Comparison of ENCODE assay signal across 9 cellular contexts in genomic region chr5:150413176-150413901, GRCh38. TPM values are rescaled to one million over a fixed set of nuclear protein-coding genes. Genes with fewer than 3 reads are reported as not detected.
DNase-seq lines count a peak whose midpoint lies in the region; TF ChIP-seq lines count a peak whose summit lies in the region.
"Had no signal": no experiment of that assay in that cellular context is flagged by ENCODE, and none has a peak within 500 bp of the region (broad histone marks: within the 10 kb centered on the region; RNA-seq: fewer than 3 reads in every experiment).

No MANE protein-coding gene starts in this region.

- peak overlapping the region; percentile 94 for H3K4me2 ChIP-seq in OCI-LY7 (ENCODE audit: low read length)

- peaks cover 14% of the 10 kb centered on the region for H4K20me1 ChIP-seq in OCI-LY7 (ENCODE audit: insufficient read depth, low read length)

- intact Hi-C loops in OCI-LY7 (cut with micrococcal nuclease; ENCODE audit: unreplicated experiment), result loop anchor here (5.0 kb wide), 1 partner anchor 739 kb away; no protein-coding TSS in a partner anchor
- intact Hi-C loops in esophagus squamous epithelium (cut with DNase I), result no loop called here

- peaks cover 43% of the 10 kb centered on the region for H3K79me2 ChIP-seq in OCI-LY7 (ENCODE audit: insufficient read depth, low read depth, low read length)

- H3K9ac ChIP-seq in ES-I3 (ENCODE audit: low read depth, low read length), result peak overlapping the region; percentile 46
- peak overlapping the region; percentile 36 for H3K9ac ChIP-seq in rectal smooth muscle tissue (ENCODE audit: low read length)

- DNase-seq in OCI-LY7 (ENCODE audit: low spot score) (peak; percentile 36), esophagus squamous epithelium (lab: John Stamatoyannopoulos, UW) (no peak), SHP77 treated with DMSO at 0.1 percent for 48 hours (lab: John Stamatoyannopoulos, UW) (no peak), DMS153 (lab: John Stamatoyannopoulos, UW) (no peak), amniotic stem cell (lab: John Stamatoyannopoulos, UW) (no peak)
- no peak for DNase-seq in activated effector memory CD4-positive, alpha-beta T cell treated with anti-CD3 and anti-CD28 coated beads, Interleukin-2, amount 50 U/mL, for 16 hours

- H3K9me2 ChIP-seq in OCI-LY7 (ENCODE audit: insufficient read depth, low read length), result no peaks in the 10 kb centered on the region

- POLR2A ChIA-PET in OCI-LY7 (lab: Charles Lee), result interaction anchor here (0.6 to 5.1 kb wide), 18 partner anchors 8 to 874 kb away, joined by 3 to 38 read pairs (median 4); no protein-coding TSS in a partner anchor

- TF ChIP-seq CTCF in OCI-LY7 (conservative IDR thresholded peaks at IDR 0.05; ENCODE audit: low read length) (no peak), esophagus squamous epithelium (IDR thresholded peaks at IDR 0.05) (no peak)

- H3K27me3 ChIP-seq in esophagus squamous epithelium, result no peaks in the 10 kb centered on the region
- H3K27me3 ChIP-seq in rectal smooth muscle tissue (ENCODE audit: control insufficient read depth, insufficient read depth, low read length), result no peaks in the 10 kb centered on the region

- no peaks in the 10 kb centered on the region for H3K36me3 ChIP-seq in ES-I3 (ENCODE audit: insufficient read depth, low read length)
- peaks cover 42% of the 10 kb centered on the region for H3K36me3 ChIP-seq in OCI-LY7 (ENCODE audit: insufficient read depth, low read length)
- H3K36me3 ChIP-seq in esophagus squamous epithelium, result no peaks in the 10 kb centered on the region
- no peaks in the 10 kb centered on the region for H3K36me3 ChIP-seq in rectal smooth muscle tissue (ENCODE audit: control insufficient read depth, insufficient read depth, low read length)

- H3K9me3 ChIP-seq in ES-I3 (ENCODE audit: control insufficient read depth, insufficient read depth, low read length), result no peaks in the 10 kb centered on the region
- no peaks in the 10 kb centered on the region for H3K9me3 ChIP-seq in OCI-LY7 (ENCODE audit: low read length)
- no peaks in the 10 kb centered on the region for H3K9me3 ChIP-seq in esophagus squamous epithelium

- H3K4me3 ChIP-seq in OCI-LY7 (ENCODE audit: low read depth, low read length, poor library complexity, severe bottlenecking), result peak overlapping the region; percentile 99
- peak overlapping the region in 3 of 4 donors; percentile 48 to 64 (median 51) for H3K4me3 ChIP-seq in esophagus squamous epithelium
- H3K4me3 ChIP-seq in rectal smooth muscle tissue (ENCODE audit: low read length), result peak overlapping the region; percentile 58
- H3K4me3 ChIP-seq: SK-N-MC had no signal

- BruUV-seq in OCI-LY7 (replicated peaks; lab: Mats Ljungman, UMichigan), result TSS peak; percentile 97

- H3K27ac ChIP-seq in OCI-LY7 (ENCODE audit: low read depth, low read length, poor library complexity, severe bottlenecking) (peak overlapping the region; percentile 97), esophagus squamous epithelium (peak overlapping the region; percentile 81 to 95 (median 84)), rectal smooth muscle tissue (ENCODE audit: low read depth, low read length) (peak overlapping the region; percentile 70)
- H3K27ac ChIP-seq: SK-N-MC had no signal

- H3K4me1 ChIP-seq in ES-I3 (ENCODE audit: insufficient read depth, low read length), result peaks cover 20% of the 10 kb centered on the region
- H3K4me1 ChIP-seq in OCI-LY7 (ENCODE audit: insufficient read depth, low read length, poor library complexity, severe bottlenecking), result peaks cover 57% of the 10 kb centered on the region
- H3K4me1 ChIP-seq in esophagus squamous epithelium, result peaks cover 10 to 53% (median 27%) of the 10 kb centered on the region in 3 donors
- peaks cover 9% of the 10 kb centered on the region for H3K4me1 ChIP-seq in rectal smooth muscle tissue (ENCODE audit: control insufficient read depth, insufficient read depth, low read length)

- no peak for TF ChIP-seq POLR2A in esophagus squamous epithelium (IDR thresholded peaks at IDR 0.05)

- H2AFZ ChIP-seq in OCI-LY7 (ENCODE audit: low read length), result peak overlapping the region; percentile 41; the same call in 1 of the 2 replicates

- CTCF ChIA-PET in OCI-LY7 (lab: Charles Lee; ENCODE audit: unreplicated experiment), result interaction anchor here (1.0 kb wide), 1 partner anchor 14 kb away, joined by 10 read pairs; no protein-coding TSS in a partner anchor

- WGBS in esophagus squamous epithelium, 2 donors, result 28 to 53% methylated on average over 11 to 12 of the region's 12 CpGs

RNA-seq across cellular contexts. Expression of gene CD74, which starts 0.6 kb away (rescaled TPM):
- 2,446 and 3,686 TPM in 2 replicates for total RNA-seq in OCI-LY7 (2014; rRNA removed; shearing (Covaris generic))
- 1,759 and 1,769 TPM in 2 replicates for total RNA-seq in OCI-LY7 (2022)
- 1,000 to 10,000 TPM in 1 of 4 donors, 100 to 1,000 TPM in 2, 10 to 100 TPM in 1; 91.0 to 1,037 (median 261) TPM for total RNA-seq in esophagus squamous epithelium

RNA-seq across cellular contexts. Expression of gene RPS14, which starts 36.2 kb away (rescaled TPM):
- 2,281 and 2,351 TPM in 2 replicates for total RNA-seq in OCI-LY7 (2014; rRNA removed; shearing (Covaris generic))
- 2,284 and 2,304 TPM in 2 replicates for total RNA-seq in OCI-LY7 (2022)
- 1,000 to 10,000 TPM; 1,098 to 4,026 (median 2,484) TPM for total RNA-seq in esophagus squamous epithelium

RNA-seq across cellular contexts. Expression of gene TCOF1, which starts 55.8 kb away (rescaled TPM):
- total RNA-seq in OCI-LY7 (2014; rRNA removed; shearing (Covaris generic)), result 61.3 and 62.9 TPM in 2 replicates
- total RNA-seq in OCI-LY7 (2022) (104 and 108 TPM in 2 replicates), esophagus squamous epithelium (10 to 100 TPM; 18.2 to 41.4 (median 24.8) TPM)
